Comparison of ENCODE assay signal across 2 cellular contexts in the genomic region with DNA sequence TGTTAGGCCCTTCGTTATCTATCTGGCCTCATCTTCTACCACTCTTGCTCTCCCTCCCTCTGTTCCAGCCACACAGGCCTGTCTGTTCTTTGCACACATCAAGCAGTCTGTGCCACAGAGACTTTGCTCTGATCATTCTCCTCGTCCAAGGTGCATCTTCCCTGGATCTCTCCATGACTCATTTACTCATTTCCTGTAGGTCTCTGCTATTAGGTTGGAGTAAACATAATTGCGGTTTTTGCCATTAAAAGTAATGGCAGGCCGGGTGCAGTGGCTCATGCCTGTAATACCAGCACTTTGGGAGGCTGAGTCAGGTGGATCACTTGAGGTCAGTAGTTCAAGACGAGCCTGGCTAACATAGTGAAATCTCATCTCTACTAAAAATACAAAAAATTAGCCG.
A peak's percentile ranks its signal among the peaks of the same experiment; 100 is the strongest.
TF ChIP-seq lines count a peak whose summit lies in the region.

No MANE protein-coding gene starts in this region.

TF ChIP-seq in HEK293, 187 proteins besides CTCF, POLR2A, EP300 and RAD21 (continued from another document):
- no peak for TF ChIP-seq ZNF658 (tag by site-specific recombination; IDR thresholded peaks at IDR 0.05)
- TF ChIP-seq ZNF157 (tag by site-specific recombination; IDR thresholded peaks at IDR 0.05), result no peak
- no peak for TF ChIP-seq ZNF2 (tag by site-specific recombination; IDR thresholded peaks at IDR 0.05)
- 0 out of 2 replicates have a peak, but pooled peaks have one; percentile 27 for TF ChIP-seq SP7 (tag by site-specific recombination; IDR thresholded peaks at IDR 0.05)
- TF ChIP-seq, protein P1, sequence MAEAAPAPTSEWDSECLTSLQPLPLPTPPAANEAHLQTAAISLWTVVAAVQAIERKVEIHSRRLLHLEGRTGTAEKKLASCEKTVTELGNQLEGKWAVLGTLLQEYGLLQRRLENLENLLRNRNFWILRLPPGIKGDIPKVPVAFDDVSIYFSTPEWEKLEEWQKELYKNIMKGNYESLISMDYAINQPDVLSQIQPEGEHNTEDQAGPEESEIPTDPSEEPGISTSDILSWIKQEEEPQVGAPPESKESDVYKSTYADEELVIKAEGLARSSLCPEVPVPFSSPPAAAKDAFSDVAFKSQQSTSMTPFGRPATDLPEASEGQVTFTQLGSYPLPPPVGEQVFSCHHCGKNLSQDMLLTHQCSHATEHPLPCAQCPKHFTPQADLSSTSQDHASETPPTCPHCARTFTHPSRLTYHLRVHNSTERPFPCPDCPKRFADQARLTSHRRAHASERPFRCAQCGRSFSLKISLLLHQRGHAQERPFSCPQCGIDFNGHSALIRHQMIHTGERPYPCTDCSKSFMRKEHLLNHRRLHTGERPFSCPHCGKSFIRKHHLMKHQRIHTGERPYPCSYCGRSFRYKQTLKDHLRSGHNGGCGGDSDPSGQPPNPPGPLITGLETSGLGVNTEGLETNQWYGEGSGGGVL (tag by site-specific recombination; IDR thresholded peaks at IDR 0.05), result no peak
- TF ChIP-seq ZSCAN16 (tag by site-specific recombination; IDR thresholded peaks at IDR 0.05), result no peak
- peak; percentile 35; the same call in 1 of the 2 replicates for TF ChIP-seq SP3 (tag by site-specific recombination; IDR thresholded peaks at IDR 0.05)
- TF ChIP-seq ZNF292 (tag by site-specific recombination; IDR thresholded peaks at IDR 0.05; ENCODE audit: borderline replicate concordance, low read depth), result no peak
- TF ChIP-seq, protein P2, sequence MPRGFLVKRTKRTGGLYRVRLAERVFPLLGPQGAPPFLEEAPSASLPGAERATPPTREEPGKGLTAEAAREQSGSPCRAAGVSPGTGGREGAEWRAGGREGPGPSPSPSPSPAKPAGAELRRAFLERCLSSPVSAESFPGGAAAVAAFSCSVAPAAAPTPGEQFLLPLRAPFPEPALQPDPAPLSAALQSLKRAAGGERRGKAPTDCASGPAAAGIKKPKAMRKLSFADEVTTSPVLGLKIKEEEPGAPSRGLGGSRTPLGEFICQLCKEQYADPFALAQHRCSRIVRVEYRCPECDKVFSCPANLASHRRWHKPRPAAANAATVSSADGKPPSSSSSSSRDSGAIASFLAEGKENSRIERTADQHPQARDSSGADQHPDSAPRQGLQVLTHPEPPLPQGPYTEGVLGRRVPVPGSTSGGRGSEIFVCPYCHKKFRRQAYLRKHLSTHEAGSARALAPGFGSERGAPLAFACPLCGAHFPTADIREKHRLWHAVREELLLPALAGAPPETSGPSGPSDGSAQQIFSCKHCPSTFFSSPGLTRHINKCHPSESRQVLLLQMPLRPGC (tag by site-specific recombination; IDR thresholded peaks at IDR 0.05), result peak; percentile 25; the same call in 1 of the 2 replicates
- peak; percentile 51; the same call in 1 of the 2 replicates for TF ChIP-seq OSR2 (tag by site-specific recombination; IDR thresholded peaks at IDR 0.05)
- no peak for TF ChIP-seq ZNF596 (tag by site-specific recombination; IDR thresholded peaks at IDR 0.05)

TF ChIP-seq in SK-N-SH, 30 proteins besides CTCF, POLR2A, EP300 and RAD21 (continued from another document):
- TF ChIP-seq, protein P3, sequence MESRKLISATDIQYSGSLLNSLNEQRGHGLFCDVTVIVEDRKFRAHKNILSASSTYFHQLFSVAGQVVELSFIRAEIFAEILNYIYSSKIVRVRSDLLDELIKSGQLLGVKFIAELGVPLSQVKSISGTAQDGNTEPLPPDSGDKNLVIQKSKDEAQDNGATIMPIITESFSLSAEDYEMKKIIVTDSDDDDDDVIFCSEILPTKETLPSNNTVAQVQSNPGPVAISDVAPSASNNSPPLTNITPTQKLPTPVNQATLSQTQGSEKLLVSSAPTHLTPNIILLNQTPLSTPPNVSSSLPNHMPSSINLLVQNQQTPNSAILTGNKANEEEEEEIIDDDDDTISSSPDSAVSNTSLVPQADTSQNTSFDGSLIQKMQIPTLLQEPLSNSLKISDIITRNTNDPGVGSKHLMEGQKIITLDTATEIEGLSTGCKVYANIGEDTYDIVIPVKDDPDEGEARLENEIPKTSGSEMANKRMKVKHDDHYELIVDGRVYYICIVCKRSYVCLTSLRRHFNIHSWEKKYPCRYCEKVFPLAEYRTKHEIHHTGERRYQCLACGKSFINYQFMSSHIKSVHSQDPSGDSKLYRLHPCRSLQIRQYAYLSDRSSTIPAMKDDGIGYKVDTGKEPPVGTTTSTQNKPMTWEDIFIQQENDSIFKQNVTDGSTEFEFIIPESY (IDR thresholded peaks at IDR 0.05; ENCODE audit: borderline replicate concordance, low read depth), result 0 out of 2 replicates have a peak, but pooled peaks have one; percentile 23
- TF ChIP-seq JUND (IDR thresholded peaks at IDR 0.05), result peak; percentile 78
- TF ChIP-seq, protein P4, sequence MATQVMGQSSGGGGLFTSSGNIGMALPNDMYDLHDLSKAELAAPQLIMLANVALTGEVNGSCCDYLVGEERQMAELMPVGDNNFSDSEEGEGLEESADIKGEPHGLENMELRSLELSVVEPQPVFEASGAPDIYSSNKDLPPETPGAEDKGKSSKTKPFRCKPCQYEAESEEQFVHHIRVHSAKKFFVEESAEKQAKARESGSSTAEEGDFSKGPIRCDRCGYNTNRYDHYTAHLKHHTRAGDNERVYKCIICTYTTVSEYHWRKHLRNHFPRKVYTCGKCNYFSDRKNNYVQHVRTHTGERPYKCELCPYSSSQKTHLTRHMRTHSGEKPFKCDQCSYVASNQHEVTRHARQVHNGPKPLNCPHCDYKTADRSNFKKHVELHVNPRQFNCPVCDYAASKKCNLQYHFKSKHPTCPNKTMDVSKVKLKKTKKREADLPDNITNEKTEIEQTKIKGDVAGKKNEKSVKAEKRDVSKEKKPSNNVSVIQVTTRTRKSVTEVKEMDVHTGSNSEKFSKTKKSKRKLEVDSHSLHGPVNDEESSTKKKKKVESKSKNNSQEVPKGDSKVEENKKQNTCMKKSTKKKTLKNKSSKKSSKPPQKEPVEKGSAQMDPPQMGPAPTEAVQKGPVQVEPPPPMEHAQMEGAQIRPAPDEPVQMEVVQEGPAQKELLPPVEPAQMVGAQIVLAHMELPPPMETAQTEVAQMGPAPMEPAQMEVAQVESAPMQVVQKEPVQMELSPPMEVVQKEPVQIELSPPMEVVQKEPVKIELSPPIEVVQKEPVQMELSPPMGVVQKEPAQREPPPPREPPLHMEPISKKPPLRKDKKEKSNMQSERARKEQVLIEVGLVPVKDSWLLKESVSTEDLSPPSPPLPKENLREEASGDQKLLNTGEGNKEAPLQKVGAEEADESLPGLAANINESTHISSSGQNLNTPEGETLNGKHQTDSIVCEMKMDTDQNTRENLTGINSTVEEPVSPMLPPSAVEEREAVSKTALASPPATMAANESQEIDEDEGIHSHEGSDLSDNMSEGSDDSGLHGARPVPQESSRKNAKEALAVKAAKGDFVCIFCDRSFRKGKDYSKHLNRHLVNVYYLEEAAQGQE (IDR thresholded peaks at IDR 0.05; ENCODE audit: low read depth, low read length), result no peak
- TF ChIP-seq MEF2A (IDR thresholded peaks at IDR 0.05; ENCODE audit: borderline replicate concordance, low read depth), result no peak
- no peak for TF ChIP-seq RCOR1 (IDR thresholded peaks at IDR 0.05; ENCODE audit: low read length)
- TF ChIP-seq GATA2 (CRISPR knock-in tag; IDR thresholded peaks at IDR 0.05), result no peak
- no peak for TF ChIP-seq RFX5 (IDR thresholded peaks at IDR 0.05; ENCODE audit: low read length)
- TF ChIP-seq TEAD4 (IDR thresholded peaks at IDR 0.05; ENCODE audit: borderline replicate concordance, insufficient read depth), result peak; percentile 75; the same call in 1 of the 2 replicates
- no peak for TF ChIP-seq TAF1 (IDR thresholded peaks at IDR 0.05; ENCODE audit: borderline replicate concordance, low read depth, low read length)
- TF ChIP-seq, protein P5, sequence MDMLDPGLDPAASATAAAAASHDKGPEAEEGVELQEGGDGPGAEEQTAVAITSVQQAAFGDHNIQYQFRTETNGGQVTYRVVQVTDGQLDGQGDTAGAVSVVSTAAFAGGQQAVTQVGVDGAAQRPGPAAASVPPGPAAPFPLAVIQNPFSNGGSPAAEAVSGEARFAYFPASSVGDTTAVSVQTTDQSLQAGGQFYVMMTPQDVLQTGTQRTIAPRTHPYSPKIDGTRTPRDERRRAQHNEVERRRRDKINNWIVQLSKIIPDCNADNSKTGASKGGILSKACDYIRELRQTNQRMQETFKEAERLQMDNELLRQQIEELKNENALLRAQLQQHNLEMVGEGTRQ (IDR thresholded peaks at IDR 0.05; ENCODE audit: borderline replicate concordance, low read depth, low read length), result no peak
- TF ChIP-seq ELF1 (IDR thresholded peaks at IDR 0.05), result no peak
- no peak for TF ChIP-seq NRF1 (IDR thresholded peaks at IDR 0.05; ENCODE audit: low read depth, low read length)
- TF ChIP-seq FOSL2 (IDR thresholded peaks at IDR 0.05; ENCODE audit: borderline replicate concordance, low read depth), result peak; percentile 80
- no peak for TF ChIP-seq GABPA (IDR thresholded peaks at IDR 0.05; ENCODE audit: low read depth)
- TF ChIP-seq YY1 (IDR thresholded peaks at IDR 0.05; ENCODE audit: low read depth), result no peak
- no peak for TF ChIP-seq SMC3 (IDR thresholded peaks at IDR 0.05; ENCODE audit: low read depth, low read length)
- TF ChIP-seq, protein P6, sequence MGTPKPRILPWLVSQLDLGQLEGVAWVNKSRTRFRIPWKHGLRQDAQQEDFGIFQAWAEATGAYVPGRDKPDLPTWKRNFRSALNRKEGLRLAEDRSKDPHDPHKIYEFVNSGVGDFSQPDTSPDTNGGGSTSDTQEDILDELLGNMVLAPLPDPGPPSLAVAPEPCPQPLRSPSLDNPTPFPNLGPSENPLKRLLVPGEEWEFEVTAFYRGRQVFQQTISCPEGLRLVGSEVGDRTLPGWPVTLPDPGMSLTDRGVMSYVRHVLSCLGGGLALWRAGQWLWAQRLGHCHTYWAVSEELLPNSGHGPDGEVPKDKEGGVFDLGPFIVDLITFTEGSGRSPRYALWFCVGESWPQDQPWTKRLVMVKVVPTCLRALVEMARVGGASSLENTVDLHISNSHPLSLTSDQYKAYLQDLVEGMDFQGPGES (IDR thresholded peaks at IDR 0.05; ENCODE audit: low read depth, low read length), result no peak
- no peak for TF ChIP-seq MXI1 (IDR thresholded peaks at IDR 0.05; ENCODE audit: low read depth, low read length)
- TF ChIP-seq, protein P7, sequence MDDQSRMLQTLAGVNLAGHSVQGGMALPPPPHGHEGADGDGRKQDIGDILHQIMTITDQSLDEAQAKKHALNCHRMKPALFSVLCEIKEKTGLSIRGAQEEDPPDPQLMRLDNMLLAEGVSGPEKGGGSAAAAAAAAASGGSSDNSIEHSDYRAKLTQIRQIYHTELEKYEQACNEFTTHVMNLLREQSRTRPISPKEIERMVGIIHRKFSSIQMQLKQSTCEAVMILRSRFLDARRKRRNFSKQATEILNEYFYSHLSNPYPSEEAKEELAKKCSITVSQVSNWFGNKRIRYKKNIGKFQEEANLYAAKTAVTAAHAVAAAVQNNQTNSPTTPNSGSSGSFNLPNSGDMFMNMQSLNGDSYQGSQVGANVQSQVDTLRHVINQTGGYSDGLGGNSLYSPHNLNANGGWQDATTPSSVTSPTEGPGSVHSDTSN (IDR thresholded peaks at IDR 0.05), result peak; percentile 51
- TF ChIP-seq, protein P8, sequence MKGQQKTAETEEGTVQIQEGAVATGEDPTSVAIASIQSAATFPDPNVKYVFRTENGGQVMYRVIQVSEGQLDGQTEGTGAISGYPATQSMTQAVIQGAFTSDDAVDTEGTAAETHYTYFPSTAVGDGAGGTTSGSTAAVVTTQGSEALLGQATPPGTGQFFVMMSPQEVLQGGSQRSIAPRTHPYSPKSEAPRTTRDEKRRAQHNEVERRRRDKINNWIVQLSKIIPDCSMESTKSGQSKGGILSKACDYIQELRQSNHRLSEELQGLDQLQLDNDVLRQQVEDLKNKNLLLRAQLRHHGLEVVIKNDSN (IDR thresholded peaks at IDR 0.05; ENCODE audit: borderline replicate concordance, low read depth), result no peak
- no peak for TF ChIP-seq POLR2AphosphoS5 (IDR thresholded peaks at IDR 0.05; ENCODE audit: low read depth, low read length)
- TF ChIP-seq FOXJ3 (CRISPR knock-in tag; IDR thresholded peaks at IDR 0.05), result no peak
- TF ChIP-seq, protein P9, sequence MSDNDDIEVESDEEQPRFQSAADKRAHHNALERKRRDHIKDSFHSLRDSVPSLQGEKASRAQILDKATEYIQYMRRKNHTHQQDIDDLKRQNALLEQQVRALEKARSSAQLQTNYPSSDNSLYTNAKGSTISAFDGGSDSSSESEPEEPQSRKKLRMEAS (IDR thresholded peaks at IDR 0.05; ENCODE audit: low read depth), result 0 out of 2 replicates have a peak, but pooled peaks have one; percentile 55
- peak; percentile 85 for TF ChIP-seq RXRA (IDR thresholded peaks at IDR 0.05; ENCODE audit: borderline replicate concordance, low read depth)
- no peak for TF ChIP-seq EZH2phosphoT487 (IDR thresholded peaks at IDR 0.05; ENCODE audit: borderline replicate concordance, low read depth)
- TF ChIP-seq CHD2 (IDR thresholded peaks at IDR 0.05; ENCODE audit: low read length, partially characterized antibody), result no peak
- TF ChIP-seq SIN3A (IDR thresholded peaks at IDR 0.05; ENCODE audit: borderline replicate concordance, low read depth, low read length), result no peak
- TF ChIP-seq NFIC (IDR thresholded peaks at IDR 0.05; ENCODE audit: borderline replicate concordance), result peak; percentile 58
